In genomic region chr4:181796502-181796901, GRCh38 we compare ENCODE assay signal across 16 cellular contexts.
DNase-seq lines count a peak whose midpoint lies in the region; ATAC-seq and TF ChIP-seq lines count a peak whose summit lies in the region.
"Had no signal": no experiment of that assay in that cellular context is flagged by ENCODE, and none has a peak within 500 bp of the region (broad histone marks: within the 10 kb centered on the region; RNA-seq: fewer than 3 reads in every experiment).

No MANE protein-coding gene starts in this region.

- H3K4me1 ChIP-seq in neural progenitor cell: peaks cover 15% of the 10 kb centered on the region
- peaks cover 8% of the 10 kb centered on the region; the same call in 1 of the 2 replicates for H3K4me1 ChIP-seq in MM.1S (ENCODE audit: low read length)
- H3K4me1 ChIP-seq in PC-3 (ENCODE audit: insufficient read depth, low read length): no peaks in the 10 kb centered on the region
- H3K4me1 ChIP-seq: psoas muscle had no signal

- H3K27me3 Mint-ChIP-seq in neural progenitor cell (ENCODE audit: insufficient read depth, low read depth): no peaks in the 10 kb centered on the region
- no peaks in the 10 kb centered on the region for H3K27me3 Mint-ChIP-seq in activated T-helper 17 cell treated with anti-CD3 and anti-CD28 coated beads, Interleukin-2, amount 50 U/mL, for 72 hours
- H3K27me3 Mint-ChIP-seq: CD4-positive, CD25-positive, alpha-beta regulatory T cell had no signal

- H3K36me3 ChIP-seq in brain microvascular endothelial cell (replicated peaks) (no peaks in the 10 kb centered on the region), neural progenitor cell (no peaks in the 10 kb centered on the region), MM.1S (replicated peaks; ENCODE audit: insufficient read depth, low read length) (no peaks in the 10 kb centered on the region), PC-3 (ENCODE audit: low read depth, low read length) (no peaks in the 10 kb centered on the region)

- H2AFZ ChIP-seq in neural progenitor cell (replicated peaks) (no peak overlapping the region), MM.1S (ENCODE audit: low read length) (no peak overlapping the region), PC-3 (ENCODE audit: low read length) (no peak overlapping the region)

- no peaks in the 10 kb centered on the region for H3K79me2 ChIP-seq in neural progenitor cell (ENCODE audit: low read depth)
- no peaks in the 10 kb centered on the region for H3K79me2 ChIP-seq in MM.1S (ENCODE audit: low read length)
- H3K79me2 ChIP-seq in PC-3 (ENCODE audit: low read length): no peaks in the 10 kb centered on the region

- H3K9me2 ChIP-seq in MM.1S (replicated peaks; ENCODE audit: insufficient read depth, low read length): no peaks in the 10 kb centered on the region
- H3K9me2 ChIP-seq in PC-3 (replicated peaks; ENCODE audit: low read length): no peaks in the 10 kb centered on the region

- peaks cover 42% of the 10 kb centered on the region for H3K4me1 Mint-ChIP-seq in neural progenitor cell
- no peaks in the 10 kb centered on the region for H3K4me1 Mint-ChIP-seq in activated T-helper 17 cell treated with anti-CD3 and anti-CD28 coated beads, Interleukin-2, amount 50 U/mL, for 72 hours
- H3K4me1 Mint-ChIP-seq: CD4-positive, CD25-positive, alpha-beta regulatory T cell had no signal

- peaks cover 3% of the 10 kb centered on the region for H3K36me3 Mint-ChIP-seq in neural progenitor cell
- no peaks in the 10 kb centered on the region for H3K36me3 Mint-ChIP-seq in activated T-helper 17 cell treated with anti-CD3 and anti-CD28 coated beads, Interleukin-2, amount 50 U/mL, for 72 hours (ENCODE audit: low read depth)
- H3K36me3 Mint-ChIP-seq: CD4-positive, CD25-positive, alpha-beta regulatory T cell had no signal

- H3K27me3 ChIP-seq in brain microvascular endothelial cell (replicated peaks) (no peaks in the 10 kb centered on the region), neural progenitor cell (no peaks in the 10 kb centered on the region), MM.1S (replicated peaks; ENCODE audit: insufficient read depth, low read length) (no peaks in the 10 kb centered on the region), PC-3 (ENCODE audit: low read length) (no peaks in the 10 kb centered on the region)

- DNase-seq in HS-5 (ENCODE audit: low read depth) (peak; percentile 48), NCI-H524 treated with DMSO at 0.1 percent for 48 hours (lab: John Stamatoyannopoulos, UW) (peak; percentile 44), brain microvascular endothelial cell (peak; percentile 85), neural progenitor cell (ENCODE audit: low spot score) (no peak), MM.1S (no peak), PC-3 (no peak)
- DNase-seq: activated CD4-positive, alpha-beta T cell treated with anti-CD3 and anti-CD28 coated beads, Interleukin-2, amount 50 U/mL, for 1 hour; CD4-positive, CD25-positive, alpha-beta regulatory T cell; H9; left colon; NCI-H1694; NCI-H510A treated with DMSO at 0.1 percent for 48 hours; psoas muscle; SHP77 treated with DMSO at 0.1 percent for 48 hours; substantia nigra had no signal

- H3K4me2 ChIP-seq in neural progenitor cell: no peak overlapping the region
- H3K4me2 ChIP-seq in MM.1S (ENCODE audit: low read depth, low read length): no peak overlapping the region
- H3K4me2 ChIP-seq in PC-3 (ENCODE audit: low read length): no peak overlapping the region

- no peak for TF ChIP-seq CTCF in brain microvascular endothelial cell (IDR thresholded peaks at IDR 0.05; ENCODE audit: low read depth, low read length, missing control alignments)
- TF ChIP-seq CTCF in neural progenitor cell (IDR thresholded peaks at IDR 0.05): no peak
- TF ChIP-seq CTCF in MM.1S (IDR thresholded peaks at IDR 0.05; ENCODE audit: low read length): no peak
- TF ChIP-seq CTCF in PC-3 (conservative IDR thresholded peaks at IDR 0.05; ENCODE audit: low read depth, low read length): no peak

- no peak overlapping the region for H3K4me3 ChIP-seq in brain microvascular endothelial cell (ENCODE audit: low read depth, low read length)
- H3K4me3 ChIP-seq in neural progenitor cell: no peak overlapping the region
- H3K4me3 ChIP-seq in MM.1S (ENCODE audit: low read length): no peak overlapping the region
- no peak overlapping the region for H3K4me3 ChIP-seq in PC-3 (ENCODE audit: low read length)
- H3K4me3 ChIP-seq: psoas muscle had no signal

- H3K27ac ChIP-seq in brain microvascular endothelial cell (no peak overlapping the region), neural progenitor cell (no peak overlapping the region), MM.1S (ENCODE audit: low read length) (no peak overlapping the region), PC-3 (ENCODE audit: low read length) (no peak overlapping the region)
- H3K27ac ChIP-seq: psoas muscle had no signal

- H3K9me3 ChIP-seq in neural progenitor cell (ENCODE audit: low read depth): no peaks in the 10 kb centered on the region
- H3K9me3 ChIP-seq in MM.1S (replicated peaks; ENCODE audit: insufficient read depth, low read length): no peaks in the 10 kb centered on the region
- H3K9me3 ChIP-seq in PC-3 (ENCODE audit: low read length): no peaks in the 10 kb centered on the region
- H3K9me3 ChIP-seq: psoas muscle had no signal

- H3K9ac ChIP-seq in neural progenitor cell (no peak overlapping the region), MM.1S (ENCODE audit: low read length) (no peak overlapping the region), PC-3 (ENCODE audit: low read length) (no peak overlapping the region)

- in situ Hi-C loops in brain microvascular endothelial cell (cut with HindIII; ENCODE audit: low pct_ligation_motif_present, low sequenced_read_pairs): no loop called here

- BruUV-seq in PC-3 (replicated peaks; lab: Mats Ljungman, UMichigan): no TSS peak

- CTCF ChIA-PET in PC-3 (lab: Charles Lee): no interaction called here

- no peak overlapping the region for H3K4me3 Mint-ChIP-seq in neural progenitor cell
- no peak overlapping the region for H3K4me3 Mint-ChIP-seq in activated T-helper 17 cell treated with anti-CD3 and anti-CD28 coated beads, Interleukin-2, amount 50 U/mL, for 72 hours
- H3K4me3 Mint-ChIP-seq: CD4-positive, CD25-positive, alpha-beta regulatory T cell; H9 had no signal

- intact Hi-C loops in PC-3 (cut with micrococcal nuclease): no loop called here

- no peaks in the 10 kb centered on the region for H4K20me1 ChIP-seq in neural progenitor cell (ENCODE audit: low read depth)
- no peaks in the 10 kb centered on the region for H4K20me1 ChIP-seq in MM.1S (ENCODE audit: insufficient read depth, low read length)
- no peaks in the 10 kb centered on the region for H4K20me1 ChIP-seq in PC-3 (ENCODE audit: low read length)

- no peak for ATAC-seq in activated T-helper 17 cell treated with anti-CD3 and anti-CD28 coated beads, Interleukin-2, amount 50 U/mL, for 72 hours (replicated peaks)
- no peak for ATAC-seq in PC-3
- ATAC-seq: left colon, psoas muscle had no signal

- peak overlapping the region; percentile 21 for H3K27ac Mint-ChIP-seq in neural progenitor cell
- no peak overlapping the region for H3K27ac Mint-ChIP-seq in activated T-helper 17 cell treated with anti-CD3 and anti-CD28 coated beads, Interleukin-2, amount 50 U/mL, for 72 hours
- H3K27ac Mint-ChIP-seq: CD4-positive, CD25-positive, alpha-beta regulatory T cell; H9 had no signal

- H3F3A ChIP-seq in neural progenitor cell (ENCODE audit: low read depth): no peaks in the 10 kb centered on the region
- no peaks in the 10 kb centered on the region for H3F3A ChIP-seq in MM.1S (ENCODE audit: insufficient read depth, low read length)
- H3F3A ChIP-seq in PC-3 (ENCODE audit: low read length, unreplicated experiment): no peaks in the 10 kb centered on the region

- peaks cover 20% of the 10 kb centered on the region for H3K9me3 Mint-ChIP-seq in neural progenitor cell
- H3K9me3 Mint-ChIP-seq in activated T-helper 17 cell treated with anti-CD3 and anti-CD28 coated beads, Interleukin-2, amount 50 U/mL, for 72 hours: peaks cover 23% of the 10 kb centered on the region

- POLR2A ChIA-PET in PC-3 (lab: Charles Lee; ENCODE audit: unreplicated experiment): no interaction called here

Comparison
In these comparisons a context has a peak if more than half of its experiments do, and no peak if none do; other contexts are left out.
1. DNase-seq: peak in HS-5 (single experiment), NCI-H524 treated with DMSO at 0.1 percent for 48 hours (single experiment) and brain microvascular endothelial cell (single experiment); none in neural progenitor cell (single experiment), MM.1S (single experiment) and PC-3 (single experiment).